Comparison of ENCODE assay signal across 8 cellular contexts in the genomic region with DNA sequence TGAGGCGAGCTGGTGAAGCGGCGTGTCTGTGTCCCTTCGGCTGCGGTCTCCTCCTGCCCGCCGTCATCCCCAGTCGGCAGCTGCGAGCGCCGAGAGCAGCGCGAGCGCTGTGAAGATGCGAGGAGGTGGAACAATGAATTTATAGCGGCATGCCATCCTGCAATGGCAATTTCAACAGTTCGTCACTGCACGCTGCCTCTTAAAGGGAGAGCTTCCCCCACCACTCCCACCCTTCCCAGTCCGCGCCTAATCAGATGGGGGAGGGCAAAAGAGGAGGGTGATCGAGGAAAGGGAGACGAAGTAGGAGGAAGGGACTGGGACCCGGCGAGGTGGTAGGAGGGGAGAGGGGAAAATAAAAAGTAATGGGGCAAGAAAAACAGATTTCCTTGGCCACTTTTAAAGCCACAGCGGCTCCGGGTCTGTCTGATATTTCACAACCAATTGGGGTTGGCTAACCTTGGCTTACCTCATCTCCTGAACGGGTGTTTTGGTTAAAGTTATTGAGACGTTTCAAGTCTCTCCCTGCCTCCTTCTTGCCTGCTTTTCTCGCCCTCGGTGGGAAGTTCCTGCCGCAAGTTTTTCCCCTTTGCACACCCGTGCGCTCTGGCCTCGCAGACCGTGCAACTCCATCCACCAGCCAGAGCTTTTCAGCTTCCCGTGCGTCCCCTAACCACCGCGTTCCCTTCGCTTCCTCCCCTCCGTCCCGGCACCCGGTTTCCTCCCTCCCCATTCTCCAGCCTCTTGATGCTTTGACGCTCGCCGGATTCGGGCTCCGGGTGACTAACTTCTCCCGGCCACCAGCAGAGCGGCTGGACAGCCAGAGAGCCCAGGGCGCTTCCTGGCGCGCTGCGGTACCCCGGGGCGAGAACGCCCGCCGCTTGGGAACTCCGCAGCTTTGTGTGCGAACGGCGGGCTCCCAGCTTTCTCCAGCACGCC. TPM values are rescaled to one million over a fixed set of nuclear protein-coding genes. Genes with fewer than 3 reads are reported as not detected.
DNase-seq lines count a peak whose midpoint lies in the region; ATAC-seq and TF ChIP-seq lines count a peak whose summit lies in the region.

A gene (minus strand): TSS at position 111 of the 936 bp plus-strand sequence. CDS start 697 bp downstream, outside the sequence.

- peak in 1 of 2 donors; percentile 38 for TF ChIP-seq EP300 in tibial nerve (IDR thresholded peaks at IDR 0.05)

- no peak for TF ChIP-seq POLR2A in right lobe of liver (IDR thresholded peaks at IDR 0.05)
- peak in 1 of 2 donors; percentile 17 for TF ChIP-seq POLR2A in tibial nerve (IDR thresholded peaks at IDR 0.05)

- peak within 1 kb of the TSS; percentile 12 for H3K4me3 Mint-ChIP-seq in Caco-2 (ENCODE audit: unreplicated experiment)

- no peak for DNase-seq in Caco-2
- DNase-seq in MV-4-11 (lab: John Stamatoyannopoulos, UW) = peak; percentile 70
- DNase-seq in choroid plexus epithelial cell (ENCODE audit: low read depth) = peak; percentile 63
- peak; percentile 42 to 50 (median 44) for DNase-seq in right lobe of liver
- peak in 1 of 2 donors; percentile 39 for DNase-seq in tibial nerve (ENCODE audit: low spot score in 2 of 2)
- DNase-seq in activated gamma-delta T cell (lab: John Stamatoyannopoulos, UW) = no peak
- DNase-seq in stimulated activated CD4-positive, alpha-beta T cell treated with anti-CD3 and anti-CD28 coated beads, Interleukin-4, amount 100 ng/mL, for 24 hours = no peak

- no peaks in the 10 kb centered on the region for H3K9me3 ChIP-seq in Caco-2
- H3K9me3 ChIP-seq in right lobe of liver = no peaks in the 10 kb centered on the region
- no peaks in the 10 kb centered on the region for H3K9me3 ChIP-seq in tibial nerve

- no peaks in the 10 kb centered on the region for H3K9me3 Mint-ChIP-seq in Caco-2 (ENCODE audit: unreplicated experiment)

- H3K27me3 ChIP-seq in Caco-2 (replicated peaks; ENCODE audit: control insufficient read depth, insufficient read depth, low read length) (no peaks in the 10 kb centered on the region), right lobe of liver (peaks cover 0 to 6% of the 10 kb centered on the region in 2 donors), tibial nerve (peaks cover 0 to 22% of the 10 kb centered on the region in 2 donors)

- POLR2A ChIA-PET in Caco-2 (lab: Charles Lee) = no interaction called here

- peak; percentile 47 to 57 (median 51) for ATAC-seq in right lobe of liver
- ATAC-seq in GM18868 (IDR thresholded peaks at IDR 0.05; ENCODE audit: unreplicated experiment) = no peak

- 3% methylated on average over 63 of the region's 64 CpGs for WGBS in right lobe of liver (ENCODE audit: insufficient coverage, low coverage, low lambda C conversion rate, missing lambda C conversion rate)
- WGBS in tibial nerve, 2 donors = 1 to 2% methylated on average over 64 of the region's 64 CpGs

- H3K4me1 ChIP-seq in Caco-2 (no peaks in the 10 kb centered on the region), right lobe of liver (peaks cover 0 to 20% (median 0%) of the 10 kb centered on the region in 4 donors), tibial nerve (peaks cover 0 to 52% (median 2%) of the 10 kb centered on the region in 4 donors)

- H3K27me3 Mint-ChIP-seq in Caco-2 (ENCODE audit: insufficient read depth, unreplicated experiment) = peaks cover 6% of the 10 kb centered on the region

- intact Hi-C loops in Caco-2 (cut with micrococcal nuclease; ENCODE audit: unreplicated experiment) = no loop called here
- intact Hi-C loops in right lobe of liver (cut with DNase I) = no loop called here

- H3K4me1 Mint-ChIP-seq in Caco-2 (ENCODE audit: low read depth, unreplicated experiment) = no peaks in the 10 kb centered on the region

- no peak within 1 kb of the TSS for H3K27ac Mint-ChIP-seq in Caco-2 (ENCODE audit: unreplicated experiment)

- CTCF ChIA-PET in Caco-2 (lab: Charles Lee) = no interaction called here

- peaks cover 5% of the 10 kb centered on the region for H3K36me3 Mint-ChIP-seq in Caco-2 (ENCODE audit: insufficient read depth, unreplicated experiment)

- BruUV-seq in Caco-2 (replicated peaks; lab: Mats Ljungman, UMichigan) = no TSS peak

- no peak within 1 kb of the TSS for H3K4me3 ChIP-seq in Caco-2 (ENCODE audit: low read depth, low read length)
- H3K4me3 ChIP-seq in choroid plexus epithelial cell (ENCODE audit: low read depth, low read length) = peak within 1 kb of the TSS; percentile 63
- H3K4me3 ChIP-seq in right lobe of liver = peak within 1 kb of the TSS; percentile 36 to 48 (median 40)
- H3K4me3 ChIP-seq in tibial nerve = peak within 1 kb of the TSS; percentile 35 to 70 (median 50)

- H3K27ac ChIP-seq in right lobe of liver (peak within 1 kb of the TSS; percentile 28 to 37 (median 30)), tibial nerve (peak within 1 kb of the TSS in 3 of 4 donors; percentile 57 to 74 (median 59))

- H3K36me3 ChIP-seq in Caco-2 (ENCODE audit: control insufficient read depth, insufficient read depth, low read length) (no peaks in the 10 kb centered on the region), right lobe of liver (no peaks in the 10 kb centered on the region), tibial nerve (no peaks in the 10 kb centered on the region)

- TF ChIP-seq CTCF in Caco-2 (IDR thresholded peaks at IDR 0.05; ENCODE audit: insufficient read depth in 1 of 2, low read depth in 1 of 2, low read length in 1 of 2, severe bottlenecking in 1 of 2, unreplicated experiment in 1 of 2) = no peak
- no peak for TF ChIP-seq CTCF in choroid plexus epithelial cell (conservative IDR thresholded peaks at IDR 0.05; ENCODE audit: low read depth, low read length)
- no peak for TF ChIP-seq CTCF in right lobe of liver (IDR thresholded peaks at IDR 0.05)
- TF ChIP-seq CTCF in tibial nerve (IDR thresholded peaks at IDR 0.05) = no peak

RNA-seq across cellular contexts. Expression of the gene that starts here (rescaled TPM):
- total RNA-seq in Caco-2 (2022) (not detected in 2 replicates), right lobe of liver (1 to 10 TPM in 2 of 6 experiments, under 1 TPM in 4; 0.43 to 1.1 (median 0.47) TPM), tibial nerve (10 to 100 TPM in 3 of 4 donors, 1 to 10 TPM in 1; 7.2 to 18.8 (median 18.3) TPM)

Comparison
In these comparisons a context has a peak if more than half of its experiments do, and no peak if none do; other contexts are left out.
1. DNase-seq: peak in MV-4-11 (single experiment), choroid plexus epithelial cell (single experiment) and right lobe of liver (3 of 3); none in Caco-2 (0 of 2), activated gamma-delta T cell (single experiment) and stimulated activated CD4-positive, alpha-beta T cell treated with anti-CD3 and anti-CD28 coated beads, Interleukin-4, amount 100 ng/mL, for 24 hours (single experiment).